17 cellular contexts compared by ENCODE assay signal in the genomic region with DNA sequence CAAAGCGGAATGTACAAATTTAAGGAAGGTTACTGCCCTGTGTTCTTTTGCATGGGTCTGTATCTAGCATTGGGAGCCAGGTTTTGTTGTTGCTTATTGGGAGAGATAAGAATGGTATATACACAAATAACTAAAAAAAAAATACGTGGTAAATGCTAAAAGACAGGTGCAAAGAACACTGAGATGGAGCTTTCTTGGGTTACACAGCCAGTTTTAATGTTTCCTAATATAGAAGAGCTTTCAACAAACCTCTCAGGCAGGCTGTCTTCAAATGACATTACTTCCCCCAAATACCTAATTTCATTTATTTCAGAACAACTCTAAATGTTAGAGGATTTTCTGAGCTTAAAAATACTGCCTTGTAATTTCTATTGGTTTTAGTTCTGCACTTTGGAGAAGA. TPM values are rescaled to one million over a fixed set of nuclear protein-coding genes. Genes with fewer than 3 reads are reported as not detected.
DNase-seq lines count a peak whose midpoint lies in the region; ATAC-seq lines count a peak whose summit lies in the region.
"Had no signal": no experiment of that assay in that cellular context is flagged by ENCODE, and none has a peak within 500 bp of the region (broad histone marks: within the 10 kb centered on the region; RNA-seq: fewer than 3 reads in every experiment).

No MANE protein-coding gene starts in this region.

- peak overlapping the region; percentile 90; the same call in 1 of the 2 replicates for H3K4me3 ChIP-seq in Karpas-422 (ENCODE audit: low read length)
- H3K4me3 ChIP-seq: ovary had no signal

- H3K36me3 Mint-ChIP-seq in activated T-cell treated with anti-CD3 and anti-CD28 coated beads, Interleukin-2, amount 50 U/mL, for 24 hours (ENCODE audit: low read depth) = no peaks in the 10 kb centered on the region
- H3K36me3 Mint-ChIP-seq in activated T-cell treated with anti-CD3 and anti-CD28 coated beads, Interleukin-2, amount 50 U/mL, for 4 hours (ENCODE audit: insufficient read depth) = peaks cover 10% of the 10 kb centered on the region
- H3K36me3 Mint-ChIP-seq in activated naive CD8-positive, alpha-beta T cell treated with anti-CD3 and anti-CD28 coated beads, Interleukin-2, amount 10 ng/mL, durations not matched to agents 7 days and 5 days = peaks cover 27% of the 10 kb centered on the region

- POLR2A ChIA-PET in activated naive CD8-positive, alpha-beta T cell treated with anti-CD3 and anti-CD28 coated beads, Interleukin-2, amount 10 ng/mL, durations not matched to agents 7 days and 5 days (lab: Charles Lee) = interaction anchor here (0.6 to 6.6 kb wide), 6 partner anchors 8 to 81 kb away, joined by 4 to 146 read pairs (median 10); partner anchors contain the start of gene PIK3C2B

- H3K9me2 ChIP-seq in Karpas-422 (replicated peaks; ENCODE audit: insufficient read depth, low read length) = no peaks in the 10 kb centered on the region

- no peak overlapping the region for H3K9ac ChIP-seq in Karpas-422 (ENCODE audit: low read length)

- H2AFZ ChIP-seq in Karpas-422 (ENCODE audit: low read length) = peak overlapping the region; percentile 79

- peak overlapping the region; percentile 8 for H3K4me3 Mint-ChIP-seq in activated T-cell treated with anti-CD3 and anti-CD28 coated beads, Interleukin-2, amount 50 U/mL, for 24 hours
- no peak overlapping the region for H3K4me3 Mint-ChIP-seq in activated T-cell treated with anti-CD3 and anti-CD28 coated beads, Interleukin-2, amount 50 U/mL, for 4 hours
- peak overlapping the region; percentile 18 for H3K4me3 Mint-ChIP-seq in activated naive CD8-positive, alpha-beta T cell treated with anti-CD3 and anti-CD28 coated beads, Interleukin-2, amount 10 ng/mL, durations not matched to agents 7 days and 5 days

- ATAC-seq in activated T-cell treated with anti-CD3 and anti-CD28 coated beads, Interleukin-2, amount 50 U/mL, for 4 hours = no peak
- no peak for ATAC-seq in activated naive CD8-positive, alpha-beta T cell treated with anti-CD3 and anti-CD28 coated beads, Interleukin-2, amount 10 ng/mL, durations not matched to agents 7 days and 5 days (ENCODE audit: low read depth)
- no peak for ATAC-seq in HG02852 (IDR thresholded peaks at IDR 0.05; ENCODE audit: unreplicated experiment)
- ATAC-seq: gastrocnemius medialis had no signal

- peaks cover 36% of the 10 kb centered on the region for H3K79me2 ChIP-seq in Karpas-422 (ENCODE audit: low read length)

- H3K27ac ChIP-seq in Karpas-422 (ENCODE audit: low read length) = peak overlapping the region; percentile 94

- H3K27me3 ChIP-seq in Karpas-422 (ENCODE audit: low read length) = no peaks in the 10 kb centered on the region
- H3K27me3 ChIP-seq: gastrocnemius medialis, ovary had no signal

- H3K9me3 ChIP-seq in Karpas-422 (ENCODE audit: low read length) = no peaks in the 10 kb centered on the region
- H3K9me3 ChIP-seq: gastrocnemius medialis, ovary had no signal

- H3K4me2 ChIP-seq in Karpas-422 (ENCODE audit: low read depth, low read length, poor library complexity, severe bottlenecking) = peak overlapping the region; percentile 94

- H4K20me1 ChIP-seq in Karpas-422 (ENCODE audit: insufficient read depth, low read depth, low read length) = no peaks in the 10 kb centered on the region; the same call in 1 of the 2 replicates

- H3K9me3 Mint-ChIP-seq in activated T-cell treated with anti-CD3 and anti-CD28 coated beads, Interleukin-2, amount 50 U/mL, for 24 hours = no peaks in the 10 kb centered on the region
- H3K9me3 Mint-ChIP-seq in activated T-cell treated with anti-CD3 and anti-CD28 coated beads, Interleukin-2, amount 50 U/mL, for 4 hours = no peaks in the 10 kb centered on the region
- no peaks in the 10 kb centered on the region for H3K9me3 Mint-ChIP-seq in activated naive CD8-positive, alpha-beta T cell treated with anti-CD3 and anti-CD28 coated beads, Interleukin-2, amount 10 ng/mL, durations not matched to agents 7 days and 5 days

- no peaks in the 10 kb centered on the region for H3K27me3 Mint-ChIP-seq in activated T-cell treated with anti-CD3 and anti-CD28 coated beads, Interleukin-2, amount 50 U/mL, for 24 hours
- no peaks in the 10 kb centered on the region for H3K27me3 Mint-ChIP-seq in activated T-cell treated with anti-CD3 and anti-CD28 coated beads, Interleukin-2, amount 50 U/mL, for 4 hours (ENCODE audit: low read depth)
- H3K27me3 Mint-ChIP-seq in activated naive CD8-positive, alpha-beta T cell treated with anti-CD3 and anti-CD28 coated beads, Interleukin-2, amount 10 ng/mL, durations not matched to agents 7 days and 5 days = no peaks in the 10 kb centered on the region

- peaks cover 56% of the 10 kb centered on the region for H3K4me1 ChIP-seq in Karpas-422 (ENCODE audit: low read length)

- peaks cover 17% of the 10 kb centered on the region for H3K36me3 ChIP-seq in Karpas-422 (ENCODE audit: insufficient read depth, low read length)
- H3K36me3 ChIP-seq: ovary had no signal

- peaks cover 49% of the 10 kb centered on the region for H3K4me1 Mint-ChIP-seq in activated T-cell treated with anti-CD3 and anti-CD28 coated beads, Interleukin-2, amount 50 U/mL, for 24 hours (ENCODE audit: low read depth)
- H3K4me1 Mint-ChIP-seq in activated T-cell treated with anti-CD3 and anti-CD28 coated beads, Interleukin-2, amount 50 U/mL, for 4 hours (ENCODE audit: low read depth) = peaks cover 48% of the 10 kb centered on the region
- H3K4me1 Mint-ChIP-seq in activated naive CD8-positive, alpha-beta T cell treated with anti-CD3 and anti-CD28 coated beads, Interleukin-2, amount 10 ng/mL, durations not matched to agents 7 days and 5 days = peaks cover 45% of the 10 kb centered on the region

- peak overlapping the region; percentile 7 for H3K27ac Mint-ChIP-seq in activated T-cell treated with anti-CD3 and anti-CD28 coated beads, Interleukin-2, amount 50 U/mL, for 24 hours
- peak overlapping the region; percentile 67 for H3K27ac Mint-ChIP-seq in activated naive CD8-positive, alpha-beta T cell treated with anti-CD3 and anti-CD28 coated beads, Interleukin-2, amount 10 ng/mL, durations not matched to agents 7 days and 5 days

- no peak for DNase-seq in activated T-cell treated with anti-CD3 and anti-CD28 coated beads, Interleukin-2, amount 50 U/mL, for 24 hours
- no peak for DNase-seq in activated T-cell treated with anti-CD3 and anti-CD28 coated beads, Interleukin-2, amount 50 U/mL, for 4 hours
- DNase-seq in Karpas-422 (no peak), LoVo (ENCODE audit: low spot score) (no peak), RPMI8226 (no peak)
- DNase-seq in activated naive CD8-positive, alpha-beta T cell treated with anti-CD3 and anti-CD28 coated beads, Interleukin-2, amount 10 ng/mL, durations not matched to agents 7 days and 5 days = no peak
- DNase-seq in stimulated activated CD8-positive, alpha-beta memory T cell treated with anti-CD3 and anti-CD28 coated beads, Interleukin-4, amount 100 ng/mL, for 48 hours = peak; percentile 2
- DNase-seq: cerebellar nuclear complex, DMS79 treated with DMSO at 0.1 percent for 48 hours, gastrocnemius medialis, Kasumi-1, mesenchymal stem cell, NCI-H1930, NCI-H69, T-helper 9 cell had no signal

RNA-seq across cellular contexts. Expression of gene MDM4, which starts 1.4 kb away (rescaled TPM):
- 10 to 100 TPM; 57.4 to 70.3 (median 66.0) TPM for total RNA-seq in activated T-cell treated with anti-CD3 and anti-CD28 coated beads, Interleukin-2, amount 50 U/mL, for 4 hours
- total RNA-seq in Karpas-422 (2014; rRNA removed; shearing (Covaris generic); ENCODE audit: low replicate concordance) = 73.7 and 96.9 TPM in 2 replicates
- total RNA-seq in activated naive CD8-positive, alpha-beta T cell treated with anti-CD3 and anti-CD28 coated beads, Interleukin-2, amount 10 ng/mL, durations not matched to agents 7 days and 5 days = 100 to 1,000 TPM; 118 to 143 TPM

RNA-seq across cellular contexts. Expression of gene PIK3C2B, which starts 20.2 kb away (rescaled TPM):
- 10 to 100 TPM; 13.6 to 18.1 (median 15.6) TPM for total RNA-seq in activated T-cell treated with anti-CD3 and anti-CD28 coated beads, Interleukin-2, amount 50 U/mL, for 4 hours
- 4.2 and 4.5 TPM in 2 replicates for total RNA-seq in Karpas-422 (2014; rRNA removed; shearing (Covaris generic); ENCODE audit: low replicate concordance)
- 10 to 100 TPM; 37.1 to 41.8 TPM for total RNA-seq in activated naive CD8-positive, alpha-beta T cell treated with anti-CD3 and anti-CD28 coated beads, Interleukin-2, amount 10 ng/mL, durations not matched to agents 7 days and 5 days
